Comparison of ENCODE assay signal across 8 cellular contexts in genomic region chr5:137660349-137660817, GRCh38.
DNase-seq lines count a peak whose midpoint lies in the region; ATAC-seq and TF ChIP-seq lines count a peak whose summit lies in the region.

No MANE protein-coding gene starts in this region.

- H2AK5ac ChIP-seq in neuronal stem cell (ENCODE audit: low read depth, low read length) = no peak overlapping the region

- H3F3A ChIP-seq in PC-9 (ENCODE audit: insufficient read depth, low read depth) = no peaks in the 10 kb centered on the region

- no peaks in the 10 kb centered on the region for H4K20me1 ChIP-seq in PC-9 (ENCODE audit: insufficient read depth)

- no peak overlapping the region for H4K91ac ChIP-seq in neuronal stem cell (ENCODE audit: low read depth, low read length, poor library complexity)

- no peak overlapping the region for H2BK12ac ChIP-seq in neuronal stem cell (ENCODE audit: low read length)

- no peak for TF ChIP-seq EP300 in Ishikawa (IDR thresholded peaks at IDR 0.05; ENCODE audit: borderline replicate concordance)

- H3K27ac ChIP-seq in PC-9 (no peak overlapping the region), neuronal stem cell (replicated peaks; ENCODE audit: low read length) (no peak overlapping the region), substantia nigra (ENCODE audit: low read depth, low read length, poor library complexity, severe bottlenecking) (no peak overlapping the region)

- TF ChIP-seq CTCF in PC-9 (conservative IDR thresholded peaks at IDR 0.05) = peak; percentile 84

- H3K9me3 ChIP-seq in PC-9 (ENCODE audit: insufficient read depth, low read depth) (no peaks in the 10 kb centered on the region), neuronal stem cell (replicated peaks in 1 of 2; ENCODE audit: control insufficient read depth in 2 of 2, insufficient read depth in 1 of 2, low read depth in 1 of 2, low read length in 2 of 2) (no peaks in the 10 kb centered on the region)

- POLR2A ChIA-PET in PC-9 (lab: Charles Lee; ENCODE audit: unreplicated experiment) = no interaction called here

- H3K79me2 ChIP-seq in PC-9 (ENCODE audit: low read depth) = no peaks in the 10 kb centered on the region

- no peak overlapping the region for H3K4me3 ChIP-seq in PC-9
- no peak overlapping the region for H3K4me3 ChIP-seq in neuronal stem cell (ENCODE audit: low read length in 2 of 2)

- H3K4me2 ChIP-seq in PC-9 (no peak overlapping the region), neuronal stem cell (ENCODE audit: insufficient read depth, low read length, poor library complexity, severe bottlenecking) (no peak overlapping the region)

- BruUV-seq in PC-9 (replicated peaks; lab: Mats Ljungman, UMichigan) = no TSS peak

- DNase-seq in DMS53 (lab: John Stamatoyannopoulos, UW) = peak; percentile 92
- peak; percentile 53 to 56 for DNase-seq in PC-9
- DNase-seq in activated T-cell treated with anti-CD3 and anti-CD28 coated beads, Interleukin-2, amount 50 U/mL, for 48 hours = peak; percentile 79 to 81
- peak; percentile 79 for DNase-seq in fibroblast of peridontal ligament (ENCODE audit: extremely low read depth)
- peak; percentile 66 for DNase-seq in neuronal stem cell (ENCODE audit: low spot score)
- DNase-seq in substantia nigra (lab: John Stamatoyannopoulos, UW) = peak in 34 of 49 donors; percentile 3 to 70 (median 36)

- WGBS in neuronal stem cell (ENCODE audit: extremely low coverage in 2 of 2, insufficient read length in 2 of 2, insufficient replicate concordance in 1 of 2), 2 donors = no CpG with 5 or more reads among the region's 6 CpGs

- intact Hi-C loops in PC-9 (cut with micrococcal nuclease; ENCODE audit: unreplicated experiment) = loop anchor here (1.0 kb wide), 1 partner anchor 83 kb away; no protein-coding TSS in a partner anchor

- H3K14ac ChIP-seq in neuronal stem cell (ENCODE audit: low read length) = no peak overlapping the region

- peak; percentile 64 for TF ChIP-seq RAD21 in Ishikawa (IDR thresholded peaks at IDR 0.05; ENCODE audit: low read depth)

- peak; percentile 86 for ATAC-seq in GM21528 (IDR thresholded peaks at IDR 0.05; ENCODE audit: low FRiP score, unreplicated experiment)

- H3K4me1 ChIP-seq in PC-9 (replicated peaks; ENCODE audit: insufficient read depth) (no peaks in the 10 kb centered on the region), neuronal stem cell (ENCODE audit: control insufficient read depth in 2 of 2, insufficient read depth in 1 of 2, low read depth in 1 of 2, low read length in 2 of 2) (no peaks in the 10 kb centered on the region)

- no peak overlapping the region for H4K8ac ChIP-seq in neuronal stem cell (ENCODE audit: low read depth, low read length)

- CTCF ChIA-PET in PC-9 (lab: Charles Lee) = interaction anchor here (0.5 to 2.3 kb wide), 9 partner anchors 17 to 473 kb away, joined by 3 to 28 read pairs (median 7); partner anchors contain the start of gene KLHL3

- H3K23ac ChIP-seq in neuronal stem cell (ENCODE audit: low read depth, low read length, poor library complexity) = no peak overlapping the region

- no peak overlapping the region for H2AFZ ChIP-seq in PC-9
- H2AFZ ChIP-seq in neuronal stem cell (ENCODE audit: low read length) = no peak overlapping the region

- H3K27me3 ChIP-seq in PC-9 (ENCODE audit: insufficient read depth, low read depth) (no peaks in the 10 kb centered on the region), neuronal stem cell (ENCODE audit: control insufficient read depth in 3 of 3, insufficient read depth in 3 of 3, low read depth in 1 of 3, low read length in 3 of 3) (no peaks in the 10 kb centered on the region)

- H2BK5ac ChIP-seq in neuronal stem cell (ENCODE audit: low read length) = no peak overlapping the region

- H3K79me1 ChIP-seq in neuronal stem cell (ENCODE audit: low read depth, low read length) = no peaks in the 10 kb centered on the region

- no peak overlapping the region for H2BK120ac ChIP-seq in neuronal stem cell (ENCODE audit: low read depth, low read length)

- H3K36me3 ChIP-seq in PC-9 (ENCODE audit: low read depth) (no peaks in the 10 kb centered on the region), neuronal stem cell (replicated peaks in 1 of 2; ENCODE audit: control insufficient read depth in 2 of 2, insufficient read depth in 2 of 2, low read length in 2 of 2) (peaks cover 0 to 4% of the 10 kb centered on the region in 2 donors)

- no peak overlapping the region for H3K9ac ChIP-seq in neuronal stem cell (ENCODE audit: low read depth, low read length, poor library complexity)

- no peaks in the 10 kb centered on the region for H3K9me2 ChIP-seq in PC-9 (ENCODE audit: insufficient read depth)

- no peak overlapping the region for H2BK15ac ChIP-seq in neuronal stem cell (ENCODE audit: low read length)

- no peak overlapping the region for H3K4ac ChIP-seq in neuronal stem cell (ENCODE audit: low read length)

- no peak overlapping the region for H3K18ac ChIP-seq in neuronal stem cell (ENCODE audit: low read length)

TF ChIP-seq in Ishikawa, 13 proteins besides CTCF, POLR2A, EP300 and RAD21:
- TF ChIP-seq MAX (IDR thresholded peaks at IDR 0.05) (0 out of 2 replicates have a peak, but pooled peaks have one; percentile 31), TEAD4 (IDR thresholded peaks at IDR 0.05) (no peak)

Comparison
In these comparisons a context has a peak if more than half of its experiments do, and no peak if none do; other contexts are left out.
1. DNase-seq: peak in every context shown above with its lines; median percentile 92 in DMS53; 80 in activated T-cell treated with anti-CD3 and anti-CD28 coated beads, Interleukin-2, amount 50 U/mL, for 48 hours; 79 in fibroblast of peridontal ligament; 66 in neuronal stem cell; 54 in PC-9; 36 in substantia nigra.